8 cellular contexts compared by ENCODE assay signal in the genomic region with DNA sequence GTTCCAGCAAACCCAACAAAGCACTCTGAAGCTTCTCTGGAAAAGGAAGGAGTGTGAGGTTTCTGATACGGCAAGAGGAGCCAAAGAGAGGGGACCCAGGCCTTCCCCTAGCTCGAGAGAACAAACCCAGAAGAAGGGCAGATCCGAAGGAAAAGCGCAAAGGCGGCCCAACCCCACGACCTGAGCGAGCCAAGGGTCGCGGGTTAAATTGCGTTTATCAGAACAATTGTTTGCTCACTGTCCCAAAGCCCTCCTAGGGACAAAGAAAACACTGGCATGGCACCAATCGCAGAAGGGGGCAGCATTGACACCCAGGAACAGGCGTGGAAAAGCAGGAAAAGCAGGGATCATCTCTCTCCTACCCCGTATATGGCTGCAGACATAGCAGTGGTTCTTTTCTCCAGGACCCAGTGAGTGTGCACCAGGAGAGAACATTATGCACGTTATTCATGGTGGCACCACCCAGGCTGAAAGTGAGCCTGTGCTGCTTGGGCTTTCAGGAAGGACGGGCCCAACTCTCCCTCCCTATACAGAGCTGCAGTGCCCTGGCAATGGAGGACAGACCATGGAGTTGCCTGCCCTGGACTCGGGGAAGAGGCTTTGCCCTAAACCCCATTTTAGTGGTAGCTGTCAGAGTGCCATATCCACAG.
DNase-seq lines count a peak whose midpoint lies in the region; ATAC-seq, FAIRE-seq and TF ChIP-seq lines count a peak whose summit lies in the region.
"Not testable (repeated sequence)": the region's sequence is repeated elsewhere in the genome, so short reads cannot be mapped to it uniquely, and the experiment has no call there.

No MANE protein-coding gene starts in this region.

- not testable (repeated sequence) for H3K79me2 ChIP-seq in K562 (ENCODE audit: control insufficient read depth, insufficient read depth, low read length)

- not testable (repeated sequence) for TF ChIP-seq POLR2A in K562 (conservative IDR thresholded peaks at IDR 0.05)

- not testable (repeated sequence) for TF ChIP-seq EP300 in K562 (IDR thresholded peaks at IDR 0.05; ENCODE audit: low read length)

- H3K27me3 Mint-ChIP-seq in mesothelial cell of epicardium (ENCODE audit: low read depth); stimulated activated naive CD8-positive, alpha-beta T cell treated with anti-CD3 and anti-CD28 coated beads, Interleukin-15, amount 100 ng/mL, for 72 hours: not testable (repeated sequence)

- not testable (repeated sequence) for H3K36me3 ChIP-seq in BLaER1; HUES6 (ENCODE audit: control insufficient read depth, insufficient read depth, low read length); WERI-Rb-1; K562 (ENCODE audit: control insufficient read depth, insufficient read depth, low read length); iPS-18a (ENCODE audit: control insufficient read depth, low read depth, low read length)

- 60% methylated on average over 4 of the region's 16 CpGs for WGBS in K562 (ENCODE audit: insufficient coverage, low coverage, missing lambda C conversion rate)

- TF ChIP-seq RAD21 in K562 (CRISPR knock-in tag; conservative IDR thresholded peaks at IDR 0.05 in 1 of 2, IDR thresholded peaks at IDR 0.05 in 1 of 2): not testable (repeated sequence)

- TF ChIP-seq CTCF in WERI-Rb-1 (IDR thresholded peaks at IDR 0.05; ENCODE audit: low read depth, low read length); K562 (IDR thresholded peaks at IDR 0.05 in 2 of 3, conservative IDR thresholded peaks at IDR 0.05 in 1 of 3; ENCODE audit: insufficient read depth in 2 of 3, low read depth in 1 of 3, low read length in 3 of 3); fibroblast of villous mesenchyme (IDR thresholded peaks at IDR 0.05; ENCODE audit: insufficient read depth, low read depth, low read length); mesothelial cell of epicardium (IDR thresholded peaks at IDR 0.05; ENCODE audit: unreplicated experiment): not testable (repeated sequence)

- not testable (repeated sequence) for H3K27me3 ChIP-seq in BLaER1; HUES6 (ENCODE audit: control insufficient read depth, insufficient read depth, low read length); WERI-Rb-1 (ENCODE audit: insufficient read depth, low read depth, severe bottlenecking); K562 (ENCODE audit: control insufficient read depth in 2 of 2, insufficient read depth in 2 of 2, low read length in 2 of 2); iPS-18a (ENCODE audit: control insufficient read depth, insufficient read depth, low read length)

- not testable (repeated sequence) for H3K27ac Mint-ChIP-seq in mesothelial cell of epicardium; stimulated activated naive CD8-positive, alpha-beta T cell treated with anti-CD3 and anti-CD28 coated beads, Interleukin-15, amount 100 ng/mL, for 72 hours

- in situ Hi-C loops in K562 (cut with MboI): loop anchor here (10.0 kb wide), 1 partner anchor 1350 kb away; no protein-coding TSS in a partner anchor

- H3K4me1 Mint-ChIP-seq in mesothelial cell of epicardium; stimulated activated naive CD8-positive, alpha-beta T cell treated with anti-CD3 and anti-CD28 coated beads, Interleukin-15, amount 100 ng/mL, for 72 hours: not testable (repeated sequence)

- H3K27ac ChIP-seq in BLaER1; HUES6 (ENCODE audit: low read depth, low read length); WERI-Rb-1; K562 (ENCODE audit: extremely low read depth, low read depth, low read length); iPS-18a (ENCODE audit: low read length): not testable (repeated sequence)

- H3K4me3 ChIP-seq in BLaER1 (peak overlapping the region; percentile 68), HUES6 (ENCODE audit: low read depth, low read length) (peak overlapping the region; percentile 55), WERI-Rb-1 (ENCODE audit: low read depth, low read length) (peak overlapping the region; percentile 28), fibroblast of villous mesenchyme (ENCODE audit: low read depth, low read length) (peak overlapping the region; percentile 15), iPS-18a (ENCODE audit: low read length) (peak overlapping the region; percentile 77)
- not testable (repeated sequence) for H3K4me3 ChIP-seq in K562

- H3K4me1 ChIP-seq in BLaER1; HUES6 (ENCODE audit: control insufficient read depth, insufficient read depth, low read length); K562 (replicated peaks in 1 of 2; ENCODE audit: control insufficient read depth in 2 of 2, insufficient read depth in 2 of 2, low read length in 2 of 2); iPS-18a (ENCODE audit: control insufficient read depth, low read depth, low read length): not testable (repeated sequence)

- DNase-seq in WERI-Rb-1; K562 (ENCODE audit: extremely low read depth in 1 of 4, low spot score in 3 of 4); fibroblast of villous mesenchyme (ENCODE audit: low read depth); stimulated activated naive CD8-positive, alpha-beta T cell treated with anti-CD3 and anti-CD28 coated beads, Interleukin-15, amount 100 ng/mL, for 72 hours: not testable (repeated sequence)
- DNase-seq in mesothelial cell of epicardium (ENCODE audit: low spot score in 2 of 2, unreplicated experiment in 2 of 2): peak in 1 of 2 experiments; percentile 32

- not testable (repeated sequence) for FAIRE-seq in K562 (lab: Jason Lieb, UNC)

- H3K9me1 ChIP-seq in K562 (ENCODE audit: control insufficient read depth, insufficient read depth, low read length): not testable (repeated sequence)

- not testable (repeated sequence) for H3K9ac ChIP-seq in BLaER1; K562 (ENCODE audit: insufficient read depth in 1 of 2, low read depth in 2 of 2, low read length in 2 of 2); iPS-18a (ENCODE audit: low read length)
- H3K9ac ChIP-seq in HUES6 (ENCODE audit: low read length): peak overlapping the region; percentile 11

- H3K9me3 ChIP-seq in BLaER1; HUES6 (ENCODE audit: control insufficient read depth, insufficient read depth, low read depth, low read length); WERI-Rb-1 (ENCODE audit: severe bottlenecking); K562 (replicated peaks; ENCODE audit: control insufficient read depth, insufficient read depth, low read depth, low read length); iPS-18a (ENCODE audit: control insufficient read depth, low read depth, low read length): not testable (repeated sequence)

- intact Hi-C loops in K562 (cut with micrococcal nuclease): not testable (repeated sequence)

- H4K20me1 ChIP-seq in BLaER1; K562 (replicated peaks; ENCODE audit: control insufficient read depth, insufficient read depth, low read length): not testable (repeated sequence)

- POLR2A ChIA-PET in K562 (lab: Yijun Ruan, JAX): not testable (repeated sequence)

- CTCF ChIA-PET in K562 (lab: Yijun Ruan, JAX; ENCODE audit: low intra/inter-chr PET ratio): not testable (repeated sequence)

- not testable (repeated sequence) for H3K9me3 Mint-ChIP-seq in mesothelial cell of epicardium; stimulated activated naive CD8-positive, alpha-beta T cell treated with anti-CD3 and anti-CD28 coated beads, Interleukin-15, amount 100 ng/mL, for 72 hours

- BruUV-seq in K562 (replicated peaks; lab: Mats Ljungman, UMichigan): not testable (repeated sequence)

- H3K4me3 Mint-ChIP-seq in mesothelial cell of epicardium: peak overlapping the region; percentile 55
- peak overlapping the region; percentile 26 to 44 for H3K4me3 Mint-ChIP-seq in stimulated activated naive CD8-positive, alpha-beta T cell treated with anti-CD3 and anti-CD28 coated beads, Interleukin-15, amount 100 ng/mL, for 72 hours

- not testable (repeated sequence) for H2AFZ ChIP-seq in K562 (ENCODE audit: low read depth, low read length)

- H3K4me2 ChIP-seq in BLaER1: not testable (repeated sequence)
- peak overlapping the region; percentile 32; the same call in 1 of the 2 replicates for H3K4me2 ChIP-seq in K562 (ENCODE audit: insufficient read depth, low read length)

- not testable (repeated sequence) for H3K36me3 Mint-ChIP-seq in mesothelial cell of epicardium

- not testable (repeated sequence) for ATAC-seq in K562; stimulated activated naive CD8-positive, alpha-beta T cell treated with anti-CD3 and anti-CD28 coated beads, Interleukin-15, amount 100 ng/mL, for 72 hours
